In genomic region chr11:12540075-12540685, GRCh38 we compare ENCODE assay signal across 12 cellular contexts.
DNase-seq lines count a peak whose midpoint lies in the region; ATAC-seq and TF ChIP-seq lines count a peak whose summit lies in the region.
"Had no signal": no experiment of that assay in that cellular context is flagged by ENCODE, and none has a peak within 500 bp of the region (broad histone marks: within the 10 kb centered on the region; RNA-seq: fewer than 3 reads in every experiment).

No MANE protein-coding gene starts in this region.

- intact Hi-C loops in lower lobe of right lung (cut with DNase I), result no loop called here

- peak; percentile 82 for DNase-seq in ELR (ENCODE audit: low read depth)
- DNase-seq in SJSA1 (ENCODE audit: low read depth in 1 of 2, low spot score in 2 of 2), result peak; percentile 39 to 56
- peak; percentile 68 for DNase-seq in fibroblast of gingiva (ENCODE audit: low read depth)
- DNase-seq in neural crest cell (ENCODE audit: low read depth, low spot score), result no peak
- no peak for DNase-seq in NAMALWA (ENCODE audit: low spot score)
- no peak for DNase-seq in WTC11 (ENCODE audit: low spot score)
- DNase-seq in lower lobe of right lung, result no peak
- DNase-seq: aorta, C1 segment of cervical spinal cord, erythroblast, RPMI8226 had no signal

- no peaks in the 10 kb centered on the region for H3K9me3 Mint-ChIP-seq in neural crest cell
- H3K9me3 Mint-ChIP-seq in WTC11, result peaks cover 5% of the 10 kb centered on the region; the same call in 1 of the 2 replicates

- H3K4me1 ChIP-seq in SJSA1 (replicated peaks) (peaks cover 48% of the 10 kb centered on the region), lower lobe of right lung (peaks cover 15% of the 10 kb centered on the region)

- no peaks in the 10 kb centered on the region for H3K36me3 Mint-ChIP-seq in neural crest cell (ENCODE audit: low read depth)
- no peaks in the 10 kb centered on the region for H3K36me3 Mint-ChIP-seq in WTC11

- ATAC-seq in HG03460 (IDR thresholded peaks at IDR 0.05; ENCODE audit: unreplicated experiment), result no peak
- ATAC-seq in WTC11, result no peak
- ATAC-seq in lower lobe of right lung, result no peak

- H3K4me3 Mint-ChIP-seq in neural crest cell (no peak overlapping the region), WTC11 (no peak overlapping the region)

- H3K4me1 Mint-ChIP-seq in neural crest cell (no peaks in the 10 kb centered on the region), WTC11 (peaks cover 12% of the 10 kb centered on the region; the same call in 1 of the 2 replicates)

- H3K27ac Mint-ChIP-seq in neural crest cell (ENCODE audit: unreplicated experiment) (peak overlapping the region; percentile 55), WTC11 (no peak overlapping the region)

- CTCF ChIA-PET in WTC11 (lab: Charles Lee), result interaction anchor here (1.1 kb wide), 1 partner anchor 209 kb away, joined by 3 read pairs; no protein-coding TSS in a partner anchor

- H3K9me3 ChIP-seq in SJSA1 (replicated peaks) (no peaks in the 10 kb centered on the region), lower lobe of right lung (no peaks in the 10 kb centered on the region)

- H3K27me3 ChIP-seq in SJSA1 (replicated peaks), result no peaks in the 10 kb centered on the region
- no peaks in the 10 kb centered on the region for H3K27me3 ChIP-seq in lower lobe of right lung (ENCODE audit: low read depth)

- H3K27ac ChIP-seq in SJSA1 (peak overlapping the region; percentile 88), lower lobe of right lung (no peak overlapping the region)

- H3K36me3 ChIP-seq in SJSA1 (no peaks in the 10 kb centered on the region), lower lobe of right lung (no peaks in the 10 kb centered on the region)

- POLR2A ChIA-PET in WTC11 (lab: Charles Lee), result no interaction called here

- TF ChIP-seq CTCF in neural crest cell (conservative IDR thresholded peaks at IDR 0.05) (no peak), WTC11 (IDR thresholded peaks at IDR 0.05) (no peak), lower lobe of right lung (IDR thresholded peaks at IDR 0.05) (no peak)

- no peak overlapping the region for H3K4me3 ChIP-seq in SJSA1
- no peak overlapping the region for H3K4me3 ChIP-seq in lower lobe of right lung

- H3K27me3 Mint-ChIP-seq in neural crest cell (ENCODE audit: low read depth) (no peaks in the 10 kb centered on the region), WTC11 (ENCODE audit: low read depth) (no peaks in the 10 kb centered on the region; the same call in 1 of the 2 replicates)

TF ChIP-seq in WTC11, 78 proteins besides CTCF, POLR2A, EP300 and RAD21:
- TF ChIP-seq ATF3 (CRISPR knock-in tag; conservative IDR thresholded peaks at IDR 0.05), result no peak
- TF ChIP-seq ATF6 (CRISPR knock-in tag; IDR thresholded peaks at IDR 0.05), result no peak
- TF ChIP-seq ZNF263 (CRISPR knock-in tag; IDR thresholded peaks at IDR 0.05; ENCODE audit: low read depth), result no peak
- TF ChIP-seq AR (CRISPR knock-in tag; IDR thresholded peaks at IDR 0.05), result no peak
- TF ChIP-seq TEAD1 (CRISPR knock-in tag; IDR thresholded peaks at IDR 0.05), result no peak
- TF ChIP-seq KAT7 (CRISPR knock-in tag; IDR thresholded peaks at IDR 0.05; ENCODE audit: borderline replicate concordance), result no peak
- TF ChIP-seq ATF1 (CRISPR knock-in tag; IDR thresholded peaks at IDR 0.05), result no peak
- TF ChIP-seq ESRRA (CRISPR knock-in tag; IDR thresholded peaks at IDR 0.05; ENCODE audit: borderline replicate concordance), result no peak

Comparison
In these comparisons a context has a peak if more than half of its experiments do, and no peak if none do; other contexts are left out.
1. DNase-seq: peak in ELR (single experiment), SJSA1 (2 of 2) and fibroblast of gingiva (single experiment); none in neural crest cell (single experiment), NAMALWA (single experiment), WTC11 (single experiment) and lower lobe of right lung (single experiment).